ENCODE assay signal across 25 cellular contexts in genomic region chr18:7152485-7152884, GRCh38. TPM values are rescaled to one million over a fixed set of nuclear protein-coding genes. Genes with fewer than 3 reads are reported as not detected.
DNase-seq lines count a peak whose midpoint lies in the region; ATAC-seq and TF ChIP-seq lines count a peak whose summit lies in the region.
"Had no signal": no experiment of that assay in that cellular context is flagged by ENCODE, and none has a peak within 500 bp of the region (broad histone marks: within the 10 kb centered on the region; RNA-seq: fewer than 3 reads in every experiment).

No MANE protein-coding gene starts in this region.

- H3K9ac ChIP-seq in GM23248 (no peak overlapping the region), mesenchymal stem cell (ENCODE audit: low read length) (no peak overlapping the region)
- H3K9ac ChIP-seq: BLaER1 treated with 17β-estradiol and CSF1 and Interleukin-3, amounts not matched to agents 10 nM and 100 nM had no signal

- peak; percentile 8 for DNase-seq in GM23248
- DNase-seq in SJCRH30: peak; percentile 72 to 83
- peak; percentile 2 for DNase-seq in hepatocyte (ENCODE audit: low spot score)
- DNase-seq in testis: peak; percentile 9
- DNase-seq in NCI-H1930 (lab: John Stamatoyannopoulos, UW): no peak
- DNase-seq in mesenchymal stem cell: no peak
- DNase-seq: AML-193; CD4-positive, alpha-beta T cell; DMS79; EL; GDM1; H7; MV-4-11; NCI-H1105; NCI-H1436 treated with DMSO at 0.1 percent for 48 hours; NCI-H187 treated with DMSO at 0.1 percent for 48 hours; NCI-H2107; NCI-H446 treated with DMSO at 0.1 percent for 48 hours; NCI-H526; RPMI8226; SHP77 had no signal

- H2AFZ ChIP-seq in GM23248 (no peak overlapping the region), hepatocyte (no peak overlapping the region), mesenchymal stem cell (ENCODE audit: low read depth, low read length) (no peak overlapping the region)

- H3F3A ChIP-seq in GM23248 (ENCODE audit: insufficient read depth): no peaks in the 10 kb centered on the region

- H3K27me3 ChIP-seq in GM23248 (replicated peaks; ENCODE audit: insufficient read depth) (no peaks in the 10 kb centered on the region), SJCRH30 (no peaks in the 10 kb centered on the region), hepatocyte (no peaks in the 10 kb centered on the region), testis (no peaks in the 10 kb centered on the region), mesenchymal stem cell (ENCODE audit: control insufficient read depth in 1 of 2, insufficient read depth in 1 of 2, low read length in 2 of 2) (no peaks in the 10 kb centered on the region)
- H3K27me3 ChIP-seq: BLaER1 treated with 17β-estradiol and CSF1 and Interleukin-3, amounts not matched to agents 10 nM and 100 nM had no signal

- no peak overlapping the region for H2BK5ac ChIP-seq in mesenchymal stem cell (ENCODE audit: low read depth, low read length, poor library complexity, severe bottlenecking)

- no peak overlapping the region for H3K14ac ChIP-seq in mesenchymal stem cell (ENCODE audit: low read length in 2 of 2)

- H3K18ac ChIP-seq in mesenchymal stem cell (ENCODE audit: low read depth in 1 of 2, low read length in 2 of 2): no peak overlapping the region

- H3K9me3 ChIP-seq in GM23248 (ENCODE audit: low read depth) (no peaks in the 10 kb centered on the region), SJCRH30 (replicated peaks) (no peaks in the 10 kb centered on the region), hepatocyte (ENCODE audit: low read depth) (no peaks in the 10 kb centered on the region), testis (no peaks in the 10 kb centered on the region), mesenchymal stem cell (ENCODE audit: control insufficient read depth, low read length) (no peaks in the 10 kb centered on the region)
- H3K9me3 ChIP-seq: A549; BLaER1 treated with 17β-estradiol and CSF1 and Interleukin-3, amounts not matched to agents 10 nM and 100 nM had no signal

- H4K91ac ChIP-seq in mesenchymal stem cell (ENCODE audit: low read length): no peak overlapping the region

- no peaks in the 10 kb centered on the region for H3K79me1 ChIP-seq in mesenchymal stem cell (replicated peaks; ENCODE audit: low read length, poor library complexity, severe bottlenecking)

- no peaks in the 10 kb centered on the region for H3K4me1 ChIP-seq in GM23248 (ENCODE audit: insufficient read depth)
- peaks cover 8% of the 10 kb centered on the region; the same call in 1 of the 2 replicates for H3K4me1 ChIP-seq in SJCRH30
- no peaks in the 10 kb centered on the region for H3K4me1 ChIP-seq in hepatocyte (ENCODE audit: insufficient read depth)
- peaks cover 7% of the 10 kb centered on the region for H3K4me1 ChIP-seq in testis
- no peaks in the 10 kb centered on the region for H3K4me1 ChIP-seq in mesenchymal stem cell (ENCODE audit: control insufficient read depth, insufficient read depth, low read depth, low read length)
- H3K4me1 ChIP-seq: A549; BLaER1 treated with 17β-estradiol and CSF1 and Interleukin-3, amounts not matched to agents 10 nM and 100 nM had no signal

- H3K4me3 ChIP-seq in GM23248 (no peak overlapping the region), SJCRH30 (no peak overlapping the region), hepatocyte (no peak overlapping the region), testis (no peak overlapping the region), mesenchymal stem cell (ENCODE audit: insufficient read depth in 1 of 2, low read depth in 1 of 2, low read length in 2 of 2) (no peak overlapping the region)
- H3K4me3 ChIP-seq: A549; BLaER1 treated with 17β-estradiol and CSF1 and Interleukin-3, amounts not matched to agents 10 nM and 100 nM; K562 had no signal

- H3K79me2 ChIP-seq in GM23248 (ENCODE audit: insufficient read depth) (no peaks in the 10 kb centered on the region), hepatocyte (no peaks in the 10 kb centered on the region)

- H3K4me2 ChIP-seq in GM23248 (ENCODE audit: unreplicated experiment) (no peak overlapping the region), hepatocyte (no peak overlapping the region), mesenchymal stem cell (ENCODE audit: low read length, poor library complexity, severe bottlenecking) (no peak overlapping the region)
- H3K4me2 ChIP-seq: A549; BLaER1 treated with 17β-estradiol and CSF1 and Interleukin-3, amounts not matched to agents 10 nM and 100 nM had no signal

- intact Hi-C loops in testis (cut with DNase I; ENCODE audit: low total_unique reads): no loop called here

- H3K27ac ChIP-seq in GM23248 (no peak overlapping the region), SJCRH30 (peak overlapping the region; percentile 70), hepatocyte (no peak overlapping the region), testis (no peak overlapping the region), mesenchymal stem cell (ENCODE audit: low read length, poor library complexity, severe bottlenecking) (no peak overlapping the region)
- H3K27ac ChIP-seq: A549; BLaER1 treated with 17β-estradiol and CSF1 and Interleukin-3, amounts not matched to agents 10 nM and 100 nM had no signal

- ATAC-seq in HG02870 (IDR thresholded peaks at IDR 0.05; ENCODE audit: unreplicated experiment): no peak
- ATAC-seq: A549, K562 had no signal

- no peak overlapping the region for H2BK12ac ChIP-seq in mesenchymal stem cell (ENCODE audit: low read length in 2 of 2)

- TF ChIP-seq CTCF in hepatocyte (IDR thresholded peaks at IDR 0.05; ENCODE audit: poor library complexity) (no peak), testis (IDR thresholded peaks at IDR 0.05) (no peak)

- WGBS in GM23248 (ENCODE audit: low coverage in 1 of 2, low lambda C conversion rate in 2 of 2, missing lambda C conversion rate in 2 of 2), 2 experiments: 42 to 44% methylated on average over 1 of the region's 1 CpG
- 100% methylated on average over 1 of the region's 1 CpG for WGBS in hepatocyte (ENCODE audit: low lambda C conversion rate, missing lambda C conversion rate)
- WGBS in testis, 2 donors: 83% methylated on average over 1 of the region's 1 CpG
- WGBS in mesenchymal stem cell: 94% methylated on average over 1 of the region's 1 CpG

- no peak overlapping the region for H2BK120ac ChIP-seq in mesenchymal stem cell (ENCODE audit: low read depth, low read length)

- TF ChIP-seq POLR2A in testis (IDR thresholded peaks at IDR 0.05): no peak

- no peak overlapping the region for H3K23ac ChIP-seq in mesenchymal stem cell (ENCODE audit: low read length in 2 of 2)

- H4K20me1 ChIP-seq in GM23248 (ENCODE audit: insufficient read depth) (no peaks in the 10 kb centered on the region), hepatocyte (ENCODE audit: insufficient read depth, poor library complexity, severe bottlenecking) (no peaks in the 10 kb centered on the region)
- H4K20me1 ChIP-seq: BLaER1 treated with 17β-estradiol and CSF1 and Interleukin-3, amounts not matched to agents 10 nM and 100 nM had no signal

- in situ Hi-C loops in GM23248 (cut with MboI): no loop called here

- H3K9me2 ChIP-seq in GM23248 (ENCODE audit: insufficient read depth): no peaks in the 10 kb centered on the region
- H3K9me2 ChIP-seq in hepatocyte (replicated peaks; ENCODE audit: insufficient read depth): no peaks in the 10 kb centered on the region

- no peaks in the 10 kb centered on the region for H3K36me3 ChIP-seq in GM23248 (ENCODE audit: low read depth)
- H3K36me3 ChIP-seq in SJCRH30: no peaks in the 10 kb centered on the region
- no peaks in the 10 kb centered on the region for H3K36me3 ChIP-seq in hepatocyte (replicated peaks; ENCODE audit: insufficient read depth, low read depth)
- H3K36me3 ChIP-seq in testis (ENCODE audit: low read depth, missing control alignments): no peaks in the 10 kb centered on the region
- H3K36me3 ChIP-seq in mesenchymal stem cell (ENCODE audit: control insufficient read depth in 1 of 2, insufficient read depth in 2 of 2, low read depth in 1 of 2, low read length in 2 of 2): no peaks in the 10 kb centered on the region
- H3K36me3 ChIP-seq: BLaER1 treated with 17β-estradiol and CSF1 and Interleukin-3, amounts not matched to agents 10 nM and 100 nM had no signal

- H4K8ac ChIP-seq in mesenchymal stem cell (ENCODE audit: low read length): no peak overlapping the region

- H2BK15ac ChIP-seq in mesenchymal stem cell (ENCODE audit: low read depth, poor library complexity, severe bottlenecking): no peak overlapping the region

- no peak overlapping the region for H3K4ac ChIP-seq in mesenchymal stem cell (ENCODE audit: low read depth in 1 of 2, low read length in 2 of 2)

- H2AK5ac ChIP-seq in mesenchymal stem cell (ENCODE audit: low read length, severe bottlenecking): no peak overlapping the region

RNA-seq across cellular contexts. Expression of gene LAMA1, which starts 34.9 kb away (rescaled TPM):
- total RNA-seq in GM23248 (2014; rRNA removed; shearing (Covaris generic)): 5.4 and 6.2 TPM in 2 replicates
- polyA plus RNA-seq in GM23248 (2016; fragmentation: Nextera tagmentation; extraction: Ambion mirVana): 2.8 and 3.1 TPM in 2 replicates
- total RNA-seq in SJCRH30 (2014; rRNA removed; shearing (Covaris generic)): 11.9 and 12.0 TPM in 2 replicates
- 50.3 and 52.7 TPM in 2 replicates for total RNA-seq in hepatocyte
- 27.7 and 29.0 TPM in 2 replicates for polyA plus RNA-seq in hepatocyte
- total RNA-seq in testis: 100 to 1,000 TPM; 141 to 146 TPM
- polyA plus RNA-seq in testis (ENCODE audit: insufficient read depth, low read depth, low replicate concordance): 35.7 TPM
- 0.40 TPM for polyA plus RNA-seq in mesenchymal stem cell (2013, experiment 1 of 2)
- polyA plus RNA-seq in mesenchymal stem cell (2013, experiment 2 of 2): 0.14 TPM
- total RNA-seq: CD4-positive, alpha-beta T cell had no signal
- polyA plus RNA-seq: K562 had no signal

Comparison
In these comparisons a context has a peak if more than half of its experiments do, and no peak if none do; other contexts are left out.
1. DNase-seq: peak in GM23248 (single experiment), SJCRH30 (2 of 2), hepatocyte (single experiment) and testis (single experiment); none in NCI-H1930 (0 of 2) and mesenchymal stem cell (single experiment).